ENCODE assay signal across 12 cellular contexts in the genomic region with DNA sequence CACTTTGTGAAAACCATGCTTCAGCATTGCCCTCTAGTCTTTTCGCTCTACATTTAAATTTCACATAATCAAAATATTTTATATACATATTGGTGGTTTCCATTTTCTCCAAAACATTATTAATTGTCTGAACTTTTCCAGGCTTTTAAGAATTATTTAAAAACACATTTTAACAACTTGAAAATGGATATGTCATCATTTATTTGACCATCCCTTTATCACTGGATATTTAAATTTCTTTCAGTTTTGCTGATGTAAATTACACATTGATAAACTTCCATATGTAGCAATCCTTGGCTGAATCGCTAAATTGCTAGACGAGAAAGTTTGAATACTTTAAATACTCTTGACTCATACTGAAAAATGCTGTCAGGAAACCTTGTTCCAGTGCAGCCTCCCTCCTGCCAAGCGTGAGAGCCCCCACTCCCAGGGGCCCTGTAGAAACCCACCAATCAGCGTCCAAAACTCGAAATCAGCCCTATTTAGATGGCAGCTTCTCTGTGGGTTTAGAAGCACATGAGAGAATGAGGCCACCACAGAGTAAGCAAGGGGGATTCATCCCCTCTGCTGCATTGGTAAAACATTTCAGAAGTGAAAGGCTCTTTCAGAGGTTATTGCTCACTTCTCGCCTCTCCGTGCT.
DNase-seq lines count a peak whose midpoint lies in the region; ATAC-seq lines count a peak whose summit lies in the region.
"Had no signal": no experiment of that assay in that cellular context is flagged by ENCODE, and none has a peak within 500 bp of the region (broad histone marks: within the 10 kb centered on the region; RNA-seq: fewer than 3 reads in every experiment).

No MANE protein-coding gene starts in this region.

- ATAC-seq in GM19455 (IDR thresholded peaks at IDR 0.05; ENCODE audit: unreplicated experiment) (peak; percentile 42), esophagus mucosa (no peak), GM21526 (IDR thresholded peaks at IDR 0.05; ENCODE audit: low FRiP score, unreplicated experiment) (no peak), GM18867 (IDR thresholded peaks at IDR 0.05; ENCODE audit: unreplicated experiment) (no peak)

- DNase-seq in AG08395 (ENCODE audit: low spot score) (peak; percentile 26), NAMALWA (ENCODE audit: low spot score) (peak; percentile 11), germinal center (ENCODE audit: low spot score) (peak; percentile 41), NOMO-1 treated with dmso at 0.1 percent for 144 hours (lab: John Stamatoyannopoulos, UW; ENCODE audit: unreplicated experiment) (no peak)
- DNase-seq: activated naive CD4-positive, alpha-beta T cell treated with anti-CD3 and anti-CD28 coated beads, Interleukin-2, amount 50 U/mL, for 16 hours; DMS153; NCI-H1417; NCI-H446 had no signal
